8 cellular contexts compared by ENCODE assay signal in the genomic region with DNA sequence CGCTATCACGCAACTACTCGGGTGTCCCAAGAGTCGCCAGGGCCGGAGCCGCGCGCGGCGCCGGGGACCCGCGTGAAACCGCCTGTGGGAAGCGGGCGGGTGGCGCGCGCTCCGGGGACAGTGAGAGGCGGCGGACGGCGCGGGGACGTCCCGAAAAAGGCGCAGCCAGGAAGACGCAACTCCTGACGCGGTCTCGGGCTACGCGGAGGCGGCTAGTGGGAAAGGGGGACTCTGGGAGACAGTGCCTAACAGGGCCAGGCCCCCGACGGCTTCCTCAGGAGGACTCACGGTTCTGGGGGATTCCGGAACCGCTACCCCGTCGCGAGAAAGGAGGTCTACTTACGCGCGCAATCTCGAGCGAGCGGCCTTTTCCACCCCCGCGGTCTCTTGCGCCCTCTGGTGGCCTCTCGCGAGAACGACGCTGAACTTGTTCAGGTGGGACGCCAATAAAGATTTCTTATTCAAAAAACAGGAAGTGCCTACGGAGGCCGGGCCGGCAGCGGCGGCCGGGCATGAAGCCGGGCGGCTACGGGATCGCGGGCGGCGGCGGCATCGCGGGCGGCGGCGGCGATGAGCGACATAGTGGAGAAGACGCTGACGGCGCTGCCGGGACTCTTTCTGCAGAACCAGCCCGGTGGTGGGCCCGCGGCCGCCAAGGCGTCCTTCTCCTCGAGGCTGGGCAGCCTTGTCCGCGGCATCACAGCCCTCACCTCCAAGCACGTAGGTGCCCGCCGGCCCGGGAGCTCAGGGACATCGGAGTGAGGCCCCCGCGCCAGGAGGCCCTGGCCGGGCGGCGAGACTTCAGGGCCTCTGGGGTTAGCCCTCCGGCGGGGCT. TPM values are rescaled to one million over a fixed set of nuclear protein-coding genes. Genes with fewer than 3 reads are reported as not detected.
DNase-seq lines count a peak whose midpoint lies in the region; ATAC-seq and TF ChIP-seq lines count a peak whose summit lies in the region.

Gene AP4E1 (plus strand): TSS at position 475 of the 835 bp plus-strand sequence. CDS start 96 bp downstream, at position 571.

- peak within 1 kb of the TSS; percentile 98 for H3K4me2 ChIP-seq in MM.1S (ENCODE audit: low read depth, low read length)
- H3K4me2 ChIP-seq in neural cell (ENCODE audit: low read length) = peak within 1 kb of the TSS; percentile 98

- TF ChIP-seq CTCF in MM.1S (IDR thresholded peaks at IDR 0.05; ENCODE audit: low read length) (peak; percentile 88), neural cell (IDR thresholded peaks at IDR 0.05; ENCODE audit: poor library complexity, severe bottlenecking) (peak; percentile 99)

- H3K4me1 ChIP-seq in MM.1S (ENCODE audit: low read length) = peaks cover 3% of the 10 kb centered on the region; the same call in 1 of the 2 replicates

- H3K9ac ChIP-seq in MM.1S (ENCODE audit: low read length) (peak within 1 kb of the TSS; percentile 83), neural cell (ENCODE audit: low read length) (peak within 1 kb of the TSS; percentile 80)

- peak; percentile 96 for TF ChIP-seq RAD21 in neural cell (conservative IDR thresholded peaks at IDR 0.05)

- H3K27me3 Mint-ChIP-seq in stimulated activated naive CD8-positive, alpha-beta T cell treated with anti-CD3 and anti-CD28 coated beads, Interleukin-15, amount 100 ng/mL, for 72 hours = no peaks in the 10 kb centered on the region

- ATAC-seq in stimulated activated naive CD8-positive, alpha-beta T cell treated with anti-CD3 and anti-CD28 coated beads, Interleukin-15, amount 100 ng/mL, for 72 hours = peak; percentile 84

- no peaks in the 10 kb centered on the region for H4K20me1 ChIP-seq in MM.1S (ENCODE audit: insufficient read depth, low read length)
- H4K20me1 ChIP-seq in neural cell (ENCODE audit: insufficient read depth) = no peaks in the 10 kb centered on the region

- peaks cover 18% of the 10 kb centered on the region for H3K79me2 ChIP-seq in MM.1S (ENCODE audit: low read length)
- H3K79me2 ChIP-seq in neural cell (replicated peaks; ENCODE audit: insufficient read depth, low read length) = peaks cover 4% of the 10 kb centered on the region

- H3K27ac ChIP-seq in MM.1S (ENCODE audit: low read length) (peak within 1 kb of the TSS; percentile 77), neural cell (ENCODE audit: low read length) (peak within 1 kb of the TSS; percentile 61)

- no peaks in the 10 kb centered on the region for H3K9me3 ChIP-seq in MM.1S (replicated peaks; ENCODE audit: insufficient read depth, low read length)
- H3K9me3 ChIP-seq in neural cell (ENCODE audit: low read length) = no peaks in the 10 kb centered on the region

- peak within 1 kb of the TSS; percentile 90 to 95 for H3K4me3 Mint-ChIP-seq in stimulated activated naive CD8-positive, alpha-beta T cell treated with anti-CD3 and anti-CD28 coated beads, Interleukin-15, amount 100 ng/mL, for 72 hours

- no peaks in the 10 kb centered on the region for H3K27me3 ChIP-seq in MM.1S (replicated peaks; ENCODE audit: insufficient read depth, low read length)
- no peaks in the 10 kb centered on the region for H3K27me3 ChIP-seq in neural cell (ENCODE audit: insufficient read depth, low read depth, low read length)

- H3K4me3 ChIP-seq in MM.1S (ENCODE audit: low read length) (peak within 1 kb of the TSS; percentile 80), neural cell (ENCODE audit: low read length) (peak within 1 kb of the TSS; percentile 96)

- no peaks in the 10 kb centered on the region for H3K9me3 Mint-ChIP-seq in stimulated activated naive CD8-positive, alpha-beta T cell treated with anti-CD3 and anti-CD28 coated beads, Interleukin-15, amount 100 ng/mL, for 72 hours

- H3K27ac Mint-ChIP-seq in stimulated activated naive CD8-positive, alpha-beta T cell treated with anti-CD3 and anti-CD28 coated beads, Interleukin-15, amount 100 ng/mL, for 72 hours = peak within 1 kb of the TSS; percentile 100

- H3K4me1 Mint-ChIP-seq in stimulated activated naive CD8-positive, alpha-beta T cell treated with anti-CD3 and anti-CD28 coated beads, Interleukin-15, amount 100 ng/mL, for 72 hours = peaks cover 21% of the 10 kb centered on the region

- H3K36me3 ChIP-seq in MM.1S (replicated peaks; ENCODE audit: insufficient read depth, low read length) (no peaks in the 10 kb centered on the region; the same call in 1 of the 2 replicates), neural cell (ENCODE audit: insufficient read depth, low read length) (no peaks in the 10 kb centered on the region)

- peak; percentile 63 for TF ChIP-seq EP300 in neural cell (conservative IDR thresholded peaks at IDR 0.05; ENCODE audit: poor library complexity, severe bottlenecking)

- H3K9me2 ChIP-seq in MM.1S (replicated peaks; ENCODE audit: insufficient read depth, low read length) (no peaks in the 10 kb centered on the region), neural cell (ENCODE audit: insufficient read depth, low read length) (no peaks in the 10 kb centered on the region)

- H2AFZ ChIP-seq in MM.1S (ENCODE audit: low read length) (peak within 1 kb of the TSS; percentile 99), neural cell (ENCODE audit: low read depth, low read length) (peak within 1 kb of the TSS; percentile 86)

- peaks cover 23% of the 10 kb centered on the region for H3F3A ChIP-seq in MM.1S (ENCODE audit: insufficient read depth, low read length)
- H3F3A ChIP-seq in neural cell (ENCODE audit: insufficient read depth, low read length, poor library complexity, severe bottlenecking) = no peaks in the 10 kb centered on the region

- DNase-seq in GM03348 (ENCODE audit: low spot score) (peak; percentile 88), HCEC 1CT (peak; percentile 88), MM.1S (peak; percentile 94), SHP77 treated with DMSO at 0.1 percent for 48 hours (lab: John Stamatoyannopoulos, UW) (peak; percentile 89), fibroblast of the conjunctiva (ENCODE audit: low read depth) (peak; percentile 83)
- peak; percentile 98 for DNase-seq in activated effector memory CD4-positive, alpha-beta T cell treated with anti-CD3 and anti-CD28 coated beads, Interleukin-2, amount 50 U/mL, for 16 hours
- DNase-seq in stimulated activated naive CD8-positive, alpha-beta T cell treated with anti-CD3 and anti-CD28 coated beads, Interleukin-15, amount 100 ng/mL, for 72 hours = peak; percentile 96 to 97

TF ChIP-seq in neural cell, 6 proteins besides CTCF, POLR2A, EP300 and RAD21:
- peak; percentile 69 for TF ChIP-seq POLR2AphosphoS5 (IDR thresholded peaks at IDR 0.05)
- TF ChIP-seq EZH2 (IDR thresholded peaks at IDR 0.05; ENCODE audit: borderline replicate concordance, insufficient read depth, low read length, poor library complexity, severe bottlenecking) = no peak
- peak; percentile 86 for TF ChIP-seq MXI1 (conservative IDR thresholded peaks at IDR 0.05; ENCODE audit: poor library complexity, severe bottlenecking)
- no peak for TF ChIP-seq REST (IDR thresholded peaks at IDR 0.05; ENCODE audit: borderline replicate concordance)
- peak; percentile 4 for TF ChIP-seq TAF1 (IDR thresholded peaks at IDR 0.05; ENCODE audit: low read depth)
- peak; percentile 90 for TF ChIP-seq SMC3 (conservative IDR thresholded peaks at IDR 0.05; ENCODE audit: poor library complexity)

RNA-seq across cellular contexts. Expression of gene AP4E1, which starts in this region (rescaled TPM):
- polyA plus RNA-seq in neural cell = 8.6 and 10.8 TPM in 2 replicates
- 16.6 and 20.1 TPM in 2 replicates for polyA minus RNA-seq in neural cell

Comparison
In these comparisons a context has a peak if more than half of its experiments do, and no peak if none do; other contexts are left out.
1. Peak in every context shown above with its lines: DNase-seq, ATAC-seq, H3K4me3 ChIP-seq and H3K27ac ChIP-seq.